8 cellular contexts compared by ENCODE assay signal in the genomic region with DNA sequence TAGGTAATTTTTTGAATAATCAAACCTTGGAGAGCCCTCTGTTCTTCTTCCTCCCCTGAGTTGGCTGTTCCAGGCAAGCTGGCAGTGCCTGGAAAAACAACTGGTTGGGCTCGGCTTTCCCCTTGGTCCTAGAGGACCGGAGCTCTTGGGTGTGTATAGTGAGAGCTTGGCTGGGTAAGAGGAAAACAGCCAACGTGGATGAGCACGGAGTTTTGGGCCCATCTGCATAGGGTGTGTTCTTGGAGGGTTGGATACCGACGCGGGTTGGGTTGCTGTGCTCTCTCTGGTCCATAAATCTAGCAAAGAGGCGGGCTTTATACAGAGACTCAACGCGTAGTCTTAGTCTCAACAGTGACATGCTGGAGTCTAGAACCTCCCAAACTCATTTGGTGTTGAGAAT. TPM values are rescaled to one million over a fixed set of nuclear protein-coding genes. Genes with fewer than 3 reads are reported as not detected.
DNase-seq lines count a peak whose midpoint lies in the region; ATAC-seq and TF ChIP-seq lines count a peak whose summit lies in the region.

No MANE protein-coding gene starts in this region.

- BruUV-seq in PC-3 (replicated peaks; lab: Mats Ljungman, UMichigan): no TSS peak

- intact Hi-C loops in PC-3 (cut with micrococcal nuclease): no loop called here

- H3F3A ChIP-seq in PC-3 (ENCODE audit: low read length, unreplicated experiment): no peaks in the 10 kb centered on the region

- H2AFZ ChIP-seq in PC-3 (ENCODE audit: low read length): no peak overlapping the region

- H3K36me3 ChIP-seq in PC-3 (ENCODE audit: low read depth, low read length) (no peaks in the 10 kb centered on the region), rectal smooth muscle tissue (ENCODE audit: control insufficient read depth, insufficient read depth, low read length) (no peaks in the 10 kb centered on the region)

- peaks cover 38% of the 10 kb centered on the region for H3K4me1 ChIP-seq in PC-3 (ENCODE audit: insufficient read depth, low read length)
- peaks cover 63% of the 10 kb centered on the region for H3K4me1 ChIP-seq in rectal smooth muscle tissue (ENCODE audit: control insufficient read depth, insufficient read depth, low read length)

- no peaks in the 10 kb centered on the region for H3K27me3 ChIP-seq in PC-3 (ENCODE audit: low read length)
- no peaks in the 10 kb centered on the region for H3K27me3 ChIP-seq in rectal smooth muscle tissue (ENCODE audit: control insufficient read depth, insufficient read depth, low read length)

- H3K27ac ChIP-seq in PC-3 (ENCODE audit: low read length) (no peak overlapping the region), rectal smooth muscle tissue (ENCODE audit: low read depth, low read length) (peak overlapping the region; percentile 98)

- H3K4me1 Mint-ChIP-seq in T-helper 17 cell: peaks cover 6% of the 10 kb centered on the region

- H3K27ac Mint-ChIP-seq in T-helper 17 cell: no peak overlapping the region

- H3K9ac ChIP-seq in PC-3 (ENCODE audit: low read length): no peak overlapping the region
- H3K9ac ChIP-seq in rectal smooth muscle tissue (ENCODE audit: low read length): no peak overlapping the region

- no peak for TF ChIP-seq CTCF in PC-3 (conservative IDR thresholded peaks at IDR 0.05; ENCODE audit: low read depth, low read length)
- no peak for TF ChIP-seq CTCF in foreskin fibroblast (IDR thresholded peaks at IDR 0.05; ENCODE audit: low read depth, low read length)

- H3K36me3 Mint-ChIP-seq in T-helper 17 cell (ENCODE audit: low read depth): peaks cover 3% of the 10 kb centered on the region

- H3K9me3 ChIP-seq in PC-3 (ENCODE audit: low read length) (no peaks in the 10 kb centered on the region), T-helper 17 cell (ENCODE audit: control insufficient read depth, low read length, poor library complexity, severe bottlenecking) (no peaks in the 10 kb centered on the region)

- no peaks in the 10 kb centered on the region for H3K9me2 ChIP-seq in PC-3 (replicated peaks; ENCODE audit: low read length)

- peak; percentile 76 for DNase-seq in EL
- DNase-seq in PC-3: peak; percentile 57
- peak; percentile 87 to 93 for DNase-seq in foreskin fibroblast
- DNase-seq in T-helper 17 cell: no peak
- no peak for DNase-seq in hippocampal formation (lab: John Stamatoyannopoulos, UW)
- no peak for DNase-seq in HUDEP-2 (lab: John Stamatoyannopoulos, UW; ENCODE audit: unreplicated experiment in 76 of 76)

- no peaks in the 10 kb centered on the region for H3K79me2 ChIP-seq in PC-3 (ENCODE audit: low read length)

- no peaks in the 10 kb centered on the region for H4K20me1 ChIP-seq in PC-3 (ENCODE audit: low read length)

- H3K4me3 ChIP-seq in PC-3 (ENCODE audit: low read length) (no peak overlapping the region), foreskin fibroblast (ENCODE audit: low read depth in 1 of 2, low read length in 2 of 2) (no peak overlapping the region), rectal smooth muscle tissue (ENCODE audit: low read length) (peak overlapping the region; percentile 2)

- H3K4me3 Mint-ChIP-seq in T-helper 17 cell: no peak overlapping the region

- H3K4me2 ChIP-seq in PC-3 (ENCODE audit: low read length): no peak overlapping the region

- peaks cover 24% of the 10 kb centered on the region for H3K27me3 Mint-ChIP-seq in T-helper 17 cell

- POLR2A ChIA-PET in PC-3 (lab: Charles Lee; ENCODE audit: unreplicated experiment): no interaction called here

- peak; percentile 58 for ATAC-seq in PC-3
- no peak for ATAC-seq in T-helper 17 cell
- ATAC-seq in GM21786 (IDR thresholded peaks at IDR 0.05; ENCODE audit: unreplicated experiment): no peak

- CTCF ChIA-PET in PC-3 (lab: Charles Lee): no interaction called here

RNA-seq across cellular contexts. Expression of gene ITGB3, which starts 23.2 kb away (rescaled TPM):
- total RNA-seq in PC-3 (2014; rRNA removed) (0.36 and 0.69 TPM in 2 replicates), T-helper 17 cell (100 to 1,000 TPM in 1 of 2 donors, 1 to 10 TPM in 1; 7.8 to 283 TPM)

RNA-seq across cellular contexts. Expression of gene EFCAB13, which starts 46.9 kb away (rescaled TPM):
- total RNA-seq in PC-3 (2014; rRNA removed) (1.2 and 2.7 TPM in 2 replicates), T-helper 17 cell (1 to 10 TPM; 6.8 to 9.2 TPM)

Comparison
In these comparisons a context has a peak if more than half of its experiments do, and no peak if none do; other contexts are left out.
1. DNase-seq: peak in EL (single experiment), PC-3 (single experiment) and foreskin fibroblast (2 of 2); none in T-helper 17 cell (0 of 3), hippocampal formation (0 of 2) and HUDEP-2 (0 of 76).